12 cellular contexts compared by ENCODE assay signal in the genomic region with DNA sequence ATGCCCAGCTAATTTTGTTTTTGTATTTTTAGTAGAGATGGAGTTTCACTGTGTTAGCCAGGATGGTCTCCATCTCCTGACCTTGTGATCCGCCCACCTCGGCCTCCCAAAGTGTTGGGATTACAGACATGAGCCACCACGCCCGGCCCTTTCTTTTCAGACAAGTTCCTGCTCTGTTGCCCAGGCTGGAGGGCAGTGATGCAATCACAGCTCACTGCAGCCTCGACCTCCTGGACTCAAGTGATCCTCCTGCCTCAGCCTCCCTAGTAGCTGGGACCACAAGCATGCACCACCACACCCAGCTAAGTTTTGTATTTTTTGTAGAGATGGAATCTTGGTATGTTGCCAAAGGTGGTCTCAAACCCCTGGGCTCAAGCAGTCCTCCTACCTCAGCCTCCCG. TPM values are rescaled to one million over a fixed set of nuclear protein-coding genes. Genes with fewer than 3 reads are reported as not detected.
DNase-seq lines count a peak whose midpoint lies in the region; ATAC-seq, FAIRE-seq and TF ChIP-seq lines count a peak whose summit lies in the region.
"Not testable (repeated sequence)": the region's sequence is repeated elsewhere in the genome, so short reads cannot be mapped to it uniquely, and the experiment has no call there.
"Had no signal": no experiment of that assay in that cellular context is flagged by ENCODE, and none has a peak within 500 bp of the region (broad histone marks: within the 10 kb centered on the region; RNA-seq: fewer than 3 reads in every experiment).

No MANE protein-coding gene starts in this region.

- H3K27me3 Mint-ChIP-seq in H9 (ENCODE audit: low read depth) (peaks cover 86% of the 10 kb centered on the region), memory B cell (peaks cover 16% of the 10 kb centered on the region), nephron progenitor cell (ENCODE audit: low read depth, poor library complexity) (peaks cover 40% of the 10 kb centered on the region)
- peaks cover 67% of the 10 kb centered on the region for H3K27me3 Mint-ChIP-seq in activated T-cell treated with anti-CD3 and anti-CD28 coated beads, Interleukin-2, amount 50 U/mL, for 24 hours
- H3K27me3 Mint-ChIP-seq in stimulated activated naive CD8-positive, alpha-beta T cell treated with anti-CD3 and anti-CD28 coated beads, Interleukin-15, Interleukin-2, amounts not matched to agents 100 ng/mL and 50 ng/mL, for 24 hours: peaks cover 48% of the 10 kb centered on the region

- POLR2A ChIA-PET in SK-N-SH (lab: Yijun Ruan, JAX): not testable (repeated sequence)
- POLR2A ChIA-PET in K562 (lab: Yijun Ruan, JAX): interaction anchor here (0.8 to 1.0 kb wide), 2 partner anchors 10 to 16 kb away, joined by 3 read pairs; no protein-coding TSS in a partner anchor

- H3K4me1 Mint-ChIP-seq in H9 (peaks cover 13 to 25% of the 10 kb centered on the region in 2 experiments), memory B cell (peaks cover 31% of the 10 kb centered on the region), nephron progenitor cell (peaks cover 60% of the 10 kb centered on the region)
- H3K4me1 Mint-ChIP-seq in activated T-cell treated with anti-CD3 and anti-CD28 coated beads, Interleukin-2, amount 50 U/mL, for 24 hours (ENCODE audit: low read depth): peaks cover 26% of the 10 kb centered on the region
- H3K4me1 Mint-ChIP-seq in stimulated activated naive CD8-positive, alpha-beta T cell treated with anti-CD3 and anti-CD28 coated beads, Interleukin-15, Interleukin-2, amounts not matched to agents 100 ng/mL and 50 ng/mL, for 24 hours (ENCODE audit: low read depth): peaks cover 23% of the 10 kb centered on the region

- not testable (repeated sequence) for H3K9me3 Mint-ChIP-seq in H9; activated T-cell treated with anti-CD3 and anti-CD28 coated beads, Interleukin-2, amount 50 U/mL, for 24 hours; memory B cell; nephron progenitor cell; stimulated activated naive CD8-positive, alpha-beta T cell treated with anti-CD3 and anti-CD28 coated beads, Interleukin-15, Interleukin-2, amounts not matched to agents 100 ng/mL and 50 ng/mL, for 24 hours

- intact Hi-C loops in K562 (cut with micrococcal nuclease): not testable (repeated sequence)

- not testable (repeated sequence) for H4K91ac ChIP-seq in H9 (ENCODE audit: insufficient read length, low read depth, low read length)

- not testable (repeated sequence) for TF ChIP-seq EP300 in SK-N-SH (IDR thresholded peaks at IDR 0.05; ENCODE audit: borderline replicate concordance in 1 of 2, low read depth in 1 of 2, low read length in 1 of 2); K562 (IDR thresholded peaks at IDR 0.05; ENCODE audit: low read length)

- peaks cover 28 to 37% (median 33%) of the 10 kb centered on the region in 11 experiments for H3K27me3 ChIP-seq in BLaER1 treated with 17β-estradiol and CSF1 and Interleukin-3, amounts not matched to agents 10 nM and 100 nM
- H3K27me3 ChIP-seq in H9 (ENCODE audit: insufficient read depth, low read length): peaks cover 17% of the 10 kb centered on the region
- peaks cover 23% of the 10 kb centered on the region for H3K27me3 ChIP-seq in SK-N-SH (ENCODE audit: insufficient read depth)
- peaks cover 21 to 46% of the 10 kb centered on the region in 2 experiments for H3K27me3 ChIP-seq in K562 (ENCODE audit: control insufficient read depth in 2 of 2, insufficient read depth in 2 of 2, low read length in 2 of 2)

- peak overlapping the region; percentile 83 to 98 (median 92) for H3K4me2 ChIP-seq in BLaER1 treated with 17β-estradiol and CSF1 and Interleukin-3, amounts not matched to agents 10 nM and 100 nM
- not testable (repeated sequence) for H3K4me2 ChIP-seq in H9 (ENCODE audit: insufficient read depth, insufficient read length, low read length); SK-N-SH; K562 (ENCODE audit: insufficient read depth, low read length)

- not testable (repeated sequence) for TF ChIP-seq RAD21 in SK-N-SH (IDR thresholded peaks at IDR 0.05; ENCODE audit: low read length); K562 (CRISPR knock-in tag; conservative IDR thresholded peaks at IDR 0.05 in 1 of 2, IDR thresholded peaks at IDR 0.05 in 1 of 2)

- H4K20me1 ChIP-seq in BLaER1 treated with 17β-estradiol and CSF1 and Interleukin-3, amounts not matched to agents 10 nM and 100 nM; H9 (ENCODE audit: control insufficient read depth, insufficient read depth, insufficient read length); SK-N-SH (ENCODE audit: insufficient read depth); K562 (replicated peaks; ENCODE audit: control insufficient read depth, insufficient read depth, low read length): not testable (repeated sequence)

- not testable (repeated sequence) for H3K23ac ChIP-seq in H9 (ENCODE audit: insufficient read length, low read depth, low read length)

- not testable (repeated sequence) for H3K14ac ChIP-seq in H9 (ENCODE audit: insufficient read depth, low read length)

- not testable (repeated sequence) for H3K18ac ChIP-seq in H9 (ENCODE audit: insufficient read length, low read depth, low read length)

- H3K36me3 Mint-ChIP-seq in H9 (ENCODE audit: insufficient read depth in 1 of 3, low read depth in 3 of 3); activated T-cell treated with anti-CD3 and anti-CD28 coated beads, Interleukin-2, amount 50 U/mL, for 24 hours (ENCODE audit: low read depth); memory B cell; nephron progenitor cell (ENCODE audit: low read depth); stimulated activated naive CD8-positive, alpha-beta T cell treated with anti-CD3 and anti-CD28 coated beads, Interleukin-15, Interleukin-2, amounts not matched to agents 100 ng/mL and 50 ng/mL, for 24 hours (ENCODE audit: low read depth): not testable (repeated sequence)

- H3K56ac ChIP-seq in H9 (ENCODE audit: insufficient read length, low read depth, low read length): not testable (repeated sequence)

- H3K36me3 ChIP-seq in BLaER1 treated with 17β-estradiol and CSF1 and Interleukin-3, amounts not matched to agents 10 nM and 100 nM; SK-N-SH (replicated peaks in 1 of 2; ENCODE audit: control insufficient read depth in 1 of 2, insufficient read depth in 2 of 2, low read length in 1 of 2); K562 (ENCODE audit: control insufficient read depth, insufficient read depth, low read length): not testable (repeated sequence)

- WGBS in H9 (ENCODE audit: extremely low coverage, insufficient read length, low lambda C conversion rate): no CpG with 5 or more reads among the region's 6 CpGs
- 69% methylated on average over 6 of the region's 6 CpGs for WGBS in SK-N-SH (ENCODE audit: low lambda C conversion rate)
- WGBS in K562 (ENCODE audit: insufficient coverage, low coverage, missing lambda C conversion rate): 24% methylated on average over 6 of the region's 6 CpGs

- H4K5ac ChIP-seq in H9 (ENCODE audit: insufficient read length, low read depth, low read length): not testable (repeated sequence)

- H3K79me1 ChIP-seq in H9 (ENCODE audit: insufficient read depth, low read depth, low read length, poor library complexity, severe bottlenecking): not testable (repeated sequence)

- not testable (repeated sequence) for H2BK12ac ChIP-seq in H9 (ENCODE audit: insufficient read length, low read depth, low read length)

- TF ChIP-seq POLR2A in K562 (conservative IDR thresholded peaks at IDR 0.05): not testable (repeated sequence)

- not testable (repeated sequence) for H3K9me2 ChIP-seq in SK-N-SH

- not testable (repeated sequence) for H2AFZ ChIP-seq in H9 (ENCODE audit: low read length); K562 (ENCODE audit: low read depth, low read length)
- H2AFZ ChIP-seq in SK-N-SH (ENCODE audit: low read depth): peak overlapping the region; percentile 47; the same call in 1 of the 2 replicates

- TF ChIP-seq CTCF in H9 (conservative IDR thresholded peaks at IDR 0.05); SK-N-SH (IDR thresholded peaks at IDR 0.05); K562 (IDR thresholded peaks at IDR 0.05 in 2 of 3, conservative IDR thresholded peaks at IDR 0.05 in 1 of 3; ENCODE audit: insufficient read depth in 2 of 3, low read depth in 1 of 3, low read length in 3 of 3); nephron progenitor cell (IDR thresholded peaks at IDR 0.05): not testable (repeated sequence)

- CTCF ChIA-PET in SK-N-SH (lab: Yijun Ruan, JAX): interaction anchor here (0.6 to 7.4 kb wide), 14 partner anchors 12 to 403 kb away, joined by 3 to 122 read pairs (median 3); a partner anchor contains a TSS
- CTCF ChIA-PET in K562 (lab: Yijun Ruan, JAX; ENCODE audit: low intra/inter-chr PET ratio): not testable (repeated sequence)

- not testable (repeated sequence) for H2BK20ac ChIP-seq in H9 (ENCODE audit: low read depth, low read length, poor library complexity, severe bottlenecking)

- in situ Hi-C loops in K562 (cut with MboI): not testable (repeated sequence)

- H2BK120ac ChIP-seq in H9 (ENCODE audit: low read depth, low read length, poor library complexity, severe bottlenecking): not testable (repeated sequence)

- H3K4me3 ChIP-seq in BLaER1 treated with 17β-estradiol and CSF1 and Interleukin-3, amounts not matched to agents 10 nM and 100 nM: peak overlapping the region in 2 of 10 experiments; percentile 63 to 73; a peak in 4 of 20 replicates
- not testable (repeated sequence) for H3K4me3 ChIP-seq in SK-N-SH (ENCODE audit: low read depth in 2 of 2, low read length in 1 of 2); K562

- H3K4me3 Mint-ChIP-seq in H9 (peak overlapping the region; percentile 33 to 40; a peak in 3 of 5 replicates), memory B cell (peak overlapping the region; percentile 83), nephron progenitor cell (peak overlapping the region; percentile 30)
- H3K4me3 Mint-ChIP-seq in activated T-cell treated with anti-CD3 and anti-CD28 coated beads, Interleukin-2, amount 50 U/mL, for 24 hours: peak overlapping the region; percentile 10
- peak overlapping the region; percentile 20 for H3K4me3 Mint-ChIP-seq in stimulated activated naive CD8-positive, alpha-beta T cell treated with anti-CD3 and anti-CD28 coated beads, Interleukin-15, Interleukin-2, amounts not matched to agents 100 ng/mL and 50 ng/mL, for 24 hours

- not testable (repeated sequence) for H2AK5ac ChIP-seq in H9 (ENCODE audit: insufficient read length, low read length)

- not testable (repeated sequence) for DNase-seq in H9; SK-N-SH; activated T-cell treated with anti-CD3 and anti-CD28 coated beads, Interleukin-2, amount 50 U/mL, for 24 hours; K562 (ENCODE audit: extremely low read depth in 1 of 4, low spot score in 3 of 4); memory B cell (ENCODE audit: low spot score in 2 of 2); nephron progenitor cell

- H3K9me1 ChIP-seq in K562 (ENCODE audit: control insufficient read depth, insufficient read depth, low read length): not testable (repeated sequence)

- H3K79me2 ChIP-seq in H9 (ENCODE audit: insufficient read depth, low read length); SK-N-SH (ENCODE audit: insufficient read depth); K562 (ENCODE audit: control insufficient read depth, insufficient read depth, low read length): not testable (repeated sequence)

- H3K27ac Mint-ChIP-seq in H9; activated T-cell treated with anti-CD3 and anti-CD28 coated beads, Interleukin-2, amount 50 U/mL, for 24 hours; memory B cell; nephron progenitor cell; stimulated activated naive CD8-positive, alpha-beta T cell treated with anti-CD3 and anti-CD28 coated beads, Interleukin-15, Interleukin-2, amounts not matched to agents 100 ng/mL and 50 ng/mL, for 24 hours: not testable (repeated sequence)

- H3K9ac ChIP-seq in BLaER1 treated with 17β-estradiol and CSF1 and Interleukin-3, amounts not matched to agents 10 nM and 100 nM: peak overlapping the region in 4 of 11 experiments; percentile 73 to 84 (median 82); a peak in 5 of 22 replicates
- not testable (repeated sequence) for H3K9ac ChIP-seq in H9 (ENCODE audit: extremely low read depth, insufficient read length, low read length); SK-N-SH; K562 (ENCODE audit: insufficient read depth in 1 of 2, low read depth in 2 of 2, low read length in 2 of 2)

- H3K9me3 ChIP-seq in BLaER1 treated with 17β-estradiol and CSF1 and Interleukin-3, amounts not matched to agents 10 nM and 100 nM (replicated peaks in 1 of 11); H9 (ENCODE audit: control insufficient read depth, low read depth, low read length); SK-N-SH; K562 (replicated peaks; ENCODE audit: control insufficient read depth, insufficient read depth, low read depth, low read length): not testable (repeated sequence)

- H3F3A ChIP-seq in SK-N-SH (replicated peaks; ENCODE audit: insufficient read depth): peaks cover 26% of the 10 kb centered on the region

- FAIRE-seq in K562 (lab: Jason Lieb, UNC): not testable (repeated sequence)

- not testable (repeated sequence) for H2BK5ac ChIP-seq in H9 (ENCODE audit: insufficient read length, low read length)

- H3K4ac ChIP-seq in H9 (ENCODE audit: low read depth, low read length): not testable (repeated sequence)

- H3K4me1 ChIP-seq in BLaER1 treated with 17β-estradiol and CSF1 and Interleukin-3, amounts not matched to agents 10 nM and 100 nM: peaks cover 16 to 50% (median 41%) of the 10 kb centered on the region in 10 experiments; a peak in 19 of 20 replicates
- H3K4me1 ChIP-seq in H9 (ENCODE audit: insufficient read depth, low read length): not testable (repeated sequence)
- H3K4me1 ChIP-seq in SK-N-SH (ENCODE audit: control insufficient read depth in 1 of 2, insufficient read depth in 2 of 2, low read depth in 1 of 2, low read length in 1 of 2) (peaks cover 0 to 18% of the 10 kb centered on the region in 2 experiments; a peak in 1 of 4 replicates), K562 (replicated peaks in 1 of 2; ENCODE audit: control insufficient read depth in 2 of 2, insufficient read depth in 2 of 2, low read length in 2 of 2) (peaks cover 7 to 66% of the 10 kb centered on the region in 2 experiments; a peak in 4 of 5 replicates)

- H3K23me2 ChIP-seq in H9 (ENCODE audit: insufficient read length, low read depth, low read length, poor library complexity, severe bottlenecking): not testable (repeated sequence)

- not testable (repeated sequence) for ATAC-seq in K562; memory B cell (ENCODE audit: low read depth)

- peak overlapping the region in 9 of 11 experiments; percentile 67 to 90 (median 84); a peak in 13 of 22 replicates for H3K27ac ChIP-seq in BLaER1 treated with 17β-estradiol and CSF1 and Interleukin-3, amounts not matched to agents 10 nM and 100 nM
- not testable (repeated sequence) for H3K27ac ChIP-seq in H9 (ENCODE audit: insufficient read length, low read depth, low read length); SK-N-SH (ENCODE audit: low read depth in 2 of 2, low read length in 1 of 2); K562 (ENCODE audit: extremely low read depth, low read depth, low read length)

- not testable (repeated sequence) for H4K8ac ChIP-seq in H9 (replicated peaks; ENCODE audit: insufficient read length, low read depth, low read length)

- BruUV-seq in K562 (replicated peaks; lab: Mats Ljungman, UMichigan): not testable (repeated sequence)

- H2BK15ac ChIP-seq in H9 (ENCODE audit: low read depth, low read length): not testable (repeated sequence)

- H3T11ph ChIP-seq in H9 (ENCODE audit: low read length): not testable (repeated sequence)

RNA-seq across cellular contexts. Expression of a gene that starts 10.9 kb away (rescaled TPM):
- not detected in 2 replicates for total RNA-seq in H9 (2021)
- 0.44 and 1.1 TPM in 2 replicates for polyA plus RNA-seq in SK-N-SH (2012; rRNA removed)
- polyA plus RNA-seq in SK-N-SH (2012; cell fraction: cytosol; rRNA removed): 0.04 and 0.10 TPM in 2 replicates
- 6.2 and 6.7 TPM in 2 replicates for polyA plus RNA-seq in SK-N-SH (2012; cell fraction: nucleus; rRNA removed)
- total RNA-seq in K562 (2011; cell fraction: chromatin; rRNA removed; ENCODE audit: low replicate concordance): not detected in 2 replicates
- total RNA-seq in K562 (2011; cell fraction: nucleolus; rRNA removed): not detected in 2 replicates
- total RNA-seq in K562 (2011; cell fraction: nucleoplasm; rRNA removed): not detected in 2 replicates
- total RNA-seq in K562 (2014; rRNA removed): not detected in 2 replicates
- total RNA-seq in K562 (2014; rRNA removed; fragmentation: Illumina TruSeq; extraction: Trizol): not detected in 2 replicates
- not detected in 2 replicates for total RNA-seq in K562 (2015; rRNA removed; fragmentation: Illumina TruSeq; extraction: Trizol)
- not detected in 2 replicates for total RNA-seq in K562 (2021)
- not detected in 2 replicates for polyA plus RNA-seq in K562 (2011; rRNA removed)
- polyA plus RNA-seq in K562 (2011; cell fraction: cytosol; rRNA removed): 0.09 TPM in 1 of 2 replicates, not detected in the other
- polyA plus RNA-seq in K562 (2011; cell fraction: nucleus; rRNA removed): 0.20 TPM in 1 of 2 replicates, not detected in the other
- polyA plus RNA-seq in K562 (2012): not detected in 2 replicates
- not detected in 2 replicates for polyA plus RNA-seq in K562 (2014; fragmentation: Illumina TruSeq; extraction: Trizol)
- not detected for polyA plus RNA-seq in K562 (2014; fragmentation: Nextera tagmentation; extraction: Ambion mirVana)
- polyA plus RNA-seq in K562 (2014; rRNA removed): not detected in 2 replicates
- polyA minus RNA-seq in K562 (2011; rRNA and poly(A)+ RNA removed): not detected in 2 replicates
- not detected in 2 replicates for polyA minus RNA-seq in K562 (2011; cell fraction: cytosol; rRNA and poly(A)+ RNA removed)
- not detected in 2 replicates for polyA minus RNA-seq in K562 (2011; cell fraction: nucleus; rRNA and poly(A)+ RNA removed)
- total RNA-seq: Caco-2, Daoy, MCF 10A had no signal
- polyA plus RNA-seq: A549 had no signal

RNA-seq across cellular contexts. Expression of a gene that starts 19.1 kb away (rescaled TPM):
- 1.8 and 2.2 TPM in 2 replicates for total RNA-seq in H9 (2021)
- polyA plus RNA-seq in SK-N-SH (2012; rRNA removed): 0.03 TPM in 1 of 2 replicates, not detected in the other
- polyA plus RNA-seq in SK-N-SH (2012; cell fraction: cytosol; rRNA removed): not detected in 2 replicates
- polyA plus RNA-seq in SK-N-SH (2012; cell fraction: nucleus; rRNA removed): 0.02 and 0.15 TPM in 2 replicates
- total RNA-seq in K562 (2011; cell fraction: chromatin; rRNA removed; ENCODE audit: low replicate concordance): not detected in 2 replicates
- not detected in 2 replicates for total RNA-seq in K562 (2011; cell fraction: nucleolus; rRNA removed)
- total RNA-seq in K562 (2011; cell fraction: nucleoplasm; rRNA removed): not detected in 2 replicates
- total RNA-seq in K562 (2014; rRNA removed): not detected in 2 replicates
- not detected in 2 replicates for total RNA-seq in K562 (2014; rRNA removed; fragmentation: Illumina TruSeq; extraction: Trizol)
- not detected in 2 replicates for total RNA-seq in K562 (2015; rRNA removed; fragmentation: Illumina TruSeq; extraction: Trizol)
- not detected in 2 replicates for total RNA-seq in K562 (2021)
- not detected in 2 replicates for polyA plus RNA-seq in K562 (2011; rRNA removed)
- polyA plus RNA-seq in K562 (2011; cell fraction: cytosol; rRNA removed): not detected in 2 replicates
- polyA plus RNA-seq in K562 (2011; cell fraction: nucleus; rRNA removed): not detected in 2 replicates
- 0.06 and 0.14 TPM in 2 replicates for polyA plus RNA-seq in K562 (2012)
- polyA plus RNA-seq in K562 (2014; fragmentation: Illumina TruSeq; extraction: Trizol): not detected in 2 replicates
- not detected for polyA plus RNA-seq in K562 (2014; fragmentation: Nextera tagmentation; extraction: Ambion mirVana)
- polyA plus RNA-seq in K562 (2014; rRNA removed): not detected in 2 replicates
- polyA minus RNA-seq in K562 (2011; rRNA and poly(A)+ RNA removed): not detected in 2 replicates
- polyA minus RNA-seq in K562 (2011; cell fraction: cytosol; rRNA and poly(A)+ RNA removed): not detected in 2 replicates
- polyA minus RNA-seq in K562 (2011; cell fraction: nucleus; rRNA and poly(A)+ RNA removed): not detected in 2 replicates
- total RNA-seq: Caco-2, Daoy, MCF 10A had no signal
- polyA plus RNA-seq: A549 had no signal

Comparison
In these comparisons a context has a peak if more than half of its experiments do, and no peak if none do; other contexts are left out.
1. H3K4me3 Mint-ChIP-seq: peak in every context shown above with its lines; median percentile 83 in memory B cell; 36 in H9; 30 in nephron progenitor cell; 20 in stimulated activated naive CD8-positive, alpha-beta T cell treated with anti-CD3 and anti-CD28 coated beads, Interleukin-15, Interleukin-2, amounts not matched to agents 100 ng/mL and 50 ng/mL, for 24 hours; 10 in activated T-cell treated with anti-CD3 and anti-CD28 coated beads, Interleukin-2, amount 50 U/mL, for 24 hours.